1 cellular context compared by ENCODE assay signal in genomic region chr10:35466170-35466569, GRCh38.
TF ChIP-seq lines count a peak whose summit lies in the region.

No MANE protein-coding gene starts in this region.

TF ChIP-seq in K562, 482 proteins besides CTCF, POLR2A, EP300 and RAD21:
- TF ChIP-seq MAFG (tag; conservative IDR thresholded peaks at IDR 0.05) (no peak), GATAD2A (IDR thresholded peaks at IDR 0.05) (no peak), U2AF1 (optimal IDR thresholded peaks at IDR 0.05; ENCODE audit: low read depth, low read length) (no peak), RNF2 (IDR thresholded peaks at IDR 0.05) (no peak), SAP30 (IDR thresholded peaks at IDR 0.05; ENCODE audit: borderline replicate concordance, insufficient read depth, low read depth, low read length, poor library complexity, severe bottlenecking) (no peak), MEF2A (IDR thresholded peaks at IDR 0.05; ENCODE audit: control insufficient read depth, low read depth, low read length) (no peak), MTA2 (IDR thresholded peaks at IDR 0.05; ENCODE audit: low read depth) (0 out of 2 replicates have a peak, but pooled peaks have one; percentile 35), BMI1 (IDR thresholded peaks at IDR 0.05; ENCODE audit: low read length) (no peak), SRSF7 (optimal IDR thresholded peaks at IDR 0.05; ENCODE audit: low read depth, low read length) (no peak), ID3 (CRISPR knock-in tag; IDR thresholded peaks at IDR 0.05) (no peak), ID3 (tag; IDR thresholded peaks at IDR 0.05) (no peak), RBM39 (optimal IDR thresholded peaks at IDR 0.05; ENCODE audit: low read depth, low read length) (no peak), CBX3 (IDR thresholded peaks at IDR 0.05; ENCODE audit: borderline replicate concordance in 1 of 2, low read length in 2 of 2) (0 out of 3 replicates have a peak, but pooled peaks of 1 of the 2 experiments have one; percentile 13), LARP7 (IDR thresholded peaks at IDR 0.05) (no peak), CBFA2T3 (IDR thresholded peaks at IDR 0.05) (peak; percentile 81), CBFA2T2 (conservative IDR thresholded peaks at IDR 0.05) (peak; percentile 64), ZNF3 (CRISPR knock-in tag; IDR thresholded peaks at IDR 0.05) (no peak), GABPB2 (CRISPR knock-in tag; conservative IDR thresholded peaks at IDR 0.05) (no peak), PRMT5 (CRISPR knock-in tag; IDR thresholded peaks at IDR 0.05) (no peak), VEZF1 (CRISPR knock-in tag; IDR thresholded peaks at IDR 0.05) (no peak), SIN3A (IDR thresholded peaks at IDR 0.05; ENCODE audit: borderline replicate concordance in 2 of 2, control insufficient read depth in 1 of 2, low read depth in 2 of 2, low read length in 2 of 2) (no peak), NONO (IDR thresholded peaks at IDR 0.05; ENCODE audit: low read depth in 2 of 2, low read length in 1 of 2) (no peak), ZBTB11 (CRISPR knock-in tag; IDR thresholded peaks at IDR 0.05) (no peak), SNIP1 (IDR thresholded peaks at IDR 0.05; ENCODE audit: low read depth) (no peak), ELF1 (tag; IDR thresholded peaks at IDR 0.05) (no peak), DACH1 (IDR thresholded peaks at IDR 0.05; ENCODE audit: partially characterized antibody) (no peak), ZFP36 (IDR thresholded peaks at IDR 0.05; ENCODE audit: low read depth, low read length, partially characterized antibody) (peak; percentile 69), HIVEP1 (CRISPR knock-in tag; IDR thresholded peaks at IDR 0.05) (no peak), ARID1B (IDR thresholded peaks at IDR 0.05) (peak; percentile 77), TCF7 (IDR thresholded peaks at IDR 0.05; ENCODE audit: borderline replicate concordance) (no peak), NFATC3 (IDR thresholded peaks at IDR 0.05) (no peak), TEAD4 (IDR thresholded peaks at IDR 0.05; ENCODE audit: low read length) (peak; percentile 46; the same call in 1 of the 2 replicates), TEAD4 (CRISPR knock-in tag; IDR thresholded peaks at IDR 0.05; ENCODE audit: borderline replicate concordance) (no peak), ZNF589 (CRISPR knock-in tag; IDR thresholded peaks at IDR 0.05; ENCODE audit: low read depth) (no peak), TAL1 (IDR thresholded peaks at IDR 0.05) (peak; percentile 72), PRDM10 (IDR thresholded peaks at IDR 0.05; ENCODE audit: partially characterized antibody) (peak; percentile 49), MCM3 (IDR thresholded peaks at IDR 0.05) (no peak), TCF3 (CRISPR knock-in tag; IDR thresholded peaks at IDR 0.05) (peak; percentile 70), IFI16 (CRISPR knock-in tag; IDR thresholded peaks at IDR 0.05) (no peak), ZKSCAN3 (CRISPR knock-in tag; IDR thresholded peaks at IDR 0.05) (no peak), PML (IDR thresholded peaks at IDR 0.05; ENCODE audit: low read length) (no peak), ATF7 (IDR thresholded peaks at IDR 0.05) (no peak), ZNF41 (CRISPR knock-in tag; conservative IDR thresholded peaks at IDR 0.05) (no peak), ZNF197 (CRISPR knock-in tag; IDR thresholded peaks at IDR 0.05; ENCODE audit: low read depth) (no peak), ZNF57 (CRISPR knock-in tag; IDR thresholded peaks at IDR 0.05) (no peak), DPF2 (IDR thresholded peaks at IDR 0.05) (peak; percentile 55; the same call in 1 of the 2 replicates), CBX8 (IDR thresholded peaks at IDR 0.05; ENCODE audit: borderline replicate concordance, extremely low read depth, low read depth, low read length, poor library complexity, severe bottlenecking) (no peak), ZNF511 (CRISPR knock-in tag; IDR thresholded peaks at IDR 0.05) (no peak), RBM17 (IDR thresholded peaks at IDR 0.05; ENCODE audit: borderline replicate concordance, low read depth, low read length) (no peak), ZBED1 (IDR thresholded peaks at IDR 0.05) (no peak), PCBP1 (IDR thresholded peaks at IDR 0.05; ENCODE audit: low read depth, low read length, poor library complexity, severe bottlenecking) (no peak), DDX20 (tag; IDR thresholded peaks at IDR 0.05; ENCODE audit: low read depth) (no peak), SOX6 (IDR thresholded peaks at IDR 0.05) (no peak), NR2C1 (IDR thresholded peaks at IDR 0.05) (no peak), NR2C1 (tag; IDR thresholded peaks at IDR 0.05) (no peak), WHSC1 (IDR thresholded peaks at IDR 0.05; ENCODE audit: low read length) (no peak), ILF3 (IDR thresholded peaks at IDR 0.05; ENCODE audit: borderline replicate concordance) (no peak)
- TF ChIP-seq, protein P1, sequence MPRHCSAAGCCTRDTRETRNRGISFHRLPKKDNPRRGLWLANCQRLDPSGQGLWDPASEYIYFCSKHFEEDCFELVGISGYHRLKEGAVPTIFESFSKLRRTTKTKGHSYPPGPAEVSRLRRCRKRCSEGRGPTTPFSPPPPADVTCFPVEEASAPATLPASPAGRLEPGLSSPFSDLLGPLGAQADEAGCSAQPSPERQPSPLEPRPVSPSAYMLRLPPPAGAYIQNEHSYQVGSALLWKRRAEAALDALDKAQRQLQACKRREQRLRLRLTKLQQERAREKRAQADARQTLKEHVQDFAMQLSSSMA (CRISPR knock-in tag; IDR thresholded peaks at IDR 0.05), result no peak
